24 cellular contexts compared by ENCODE assay signal in the genomic region with DNA sequence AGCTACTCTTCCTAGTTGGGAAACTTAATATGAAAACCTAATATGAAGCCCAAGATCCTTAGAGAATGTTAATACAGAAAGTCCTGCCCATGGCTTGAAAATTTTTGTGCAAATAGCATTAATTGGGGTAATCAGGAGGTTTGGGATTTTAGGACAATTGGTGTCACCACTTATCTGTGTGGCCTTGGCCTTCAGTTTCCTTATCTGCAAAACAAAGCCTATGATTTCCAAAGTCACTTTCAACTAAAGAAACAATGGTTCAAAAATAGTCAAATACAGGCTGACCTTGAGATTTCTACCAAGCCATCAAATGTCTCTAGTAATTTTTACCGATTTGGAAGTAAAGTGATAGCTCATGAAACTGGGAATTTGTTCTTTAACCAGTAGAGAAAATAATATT. TPM values are rescaled to one million over a fixed set of nuclear protein-coding genes. Genes with fewer than 3 reads are reported as not detected.
DNase-seq lines count a peak whose midpoint lies in the region; ATAC-seq and TF ChIP-seq lines count a peak whose summit lies in the region.
"Had no signal": no experiment of that assay in that cellular context is flagged by ENCODE, and none has a peak within 500 bp of the region (broad histone marks: within the 10 kb centered on the region; RNA-seq: fewer than 3 reads in every experiment).

No MANE protein-coding gene starts in this region.

- no peak overlapping the region for H3K4me3 ChIP-seq in HL-60 (replicated peaks; ENCODE audit: insufficient read depth, low read length)
- H3K4me3 ChIP-seq: esophagus squamous epithelium, lung, SJCRH30, vagina had no signal

- CTCF ChIA-PET in activated CD8-positive, alpha-beta memory T cell treated with anti-CD3 and anti-CD28 coated beads, Interleukin-2, amount 10 ng/mL, durations not matched to agents 7 days and 5 days (lab: Charles Lee) = interaction anchor here (2.1 to 14.0 kb wide), 4 partner anchors 78 to 138 kb away, joined by 5 to 167 read pairs (median 62); a partner anchor contains a TSS

- no peak for TF ChIP-seq CTCF in HL-60 (IDR thresholded peaks at IDR 0.05; ENCODE audit: insufficient read depth, low read length)
- no peak for TF ChIP-seq CTCF in natural killer cell (IDR thresholded peaks at IDR 0.05)

- H3K4me1 Mint-ChIP-seq in activated CD8-positive, alpha-beta memory T cell treated with anti-CD3 and anti-CD28 coated beads, Interleukin-2, amount 10 ng/mL, durations not matched to agents 7 days and 5 days = peaks cover 79% of the 10 kb centered on the region
- H3K4me1 Mint-ChIP-seq in activated T-helper 2 cell treated with anti-CD3 and anti-CD28 coated beads, Interferon-gamma antibody, Interleukin-2, Interleukin-4, amounts not matched to agents 10 μg/mL and 5 μg/mL and 100 μg/mL, durations not matched to agents 14 hours and 24 hours and 36 hours (ENCODE audit: low read depth) = peaks cover 78% of the 10 kb centered on the region
- peaks cover 68 to 75% of the 10 kb centered on the region in 2 donors for H3K4me1 Mint-ChIP-seq in natural killer cell

- no peaks in the 10 kb centered on the region for H3K36me3 Mint-ChIP-seq in activated CD8-positive, alpha-beta memory T cell treated with anti-CD3 and anti-CD28 coated beads, Interleukin-2, amount 10 ng/mL, durations not matched to agents 7 days and 5 days
- no peaks in the 10 kb centered on the region for H3K36me3 Mint-ChIP-seq in activated T-helper 2 cell treated with anti-CD3 and anti-CD28 coated beads, Interferon-gamma antibody, Interleukin-2, Interleukin-4, amounts not matched to agents 10 μg/mL and 5 μg/mL and 100 μg/mL, durations not matched to agents 14 hours and 24 hours and 36 hours (ENCODE audit: low read depth)
- H3K36me3 Mint-ChIP-seq in natural killer cell = no peaks in the 10 kb centered on the region

- no peaks in the 10 kb centered on the region for H3K9me3 Mint-ChIP-seq in activated CD8-positive, alpha-beta memory T cell treated with anti-CD3 and anti-CD28 coated beads, Interleukin-2, amount 10 ng/mL, durations not matched to agents 7 days and 5 days (ENCODE audit: low read depth)
- H3K9me3 Mint-ChIP-seq in activated T-helper 2 cell treated with anti-CD3 and anti-CD28 coated beads, Interferon-gamma antibody, Interleukin-2, Interleukin-4, amounts not matched to agents 10 μg/mL and 5 μg/mL and 100 μg/mL, durations not matched to agents 14 hours and 24 hours and 36 hours = no peaks in the 10 kb centered on the region
- H3K9me3 Mint-ChIP-seq in natural killer cell = peaks cover 0 to 3% of the 10 kb centered on the region in 2 donors
- H3K9me3 Mint-ChIP-seq: stimulated activated naive CD8-positive, alpha-beta T cell treated with anti-CD3 and anti-CD28 coated beads, Interleukin-15, amount 100 ng/mL, for 72 hours had no signal

- H3K27me3 Mint-ChIP-seq in activated CD8-positive, alpha-beta memory T cell treated with anti-CD3 and anti-CD28 coated beads, Interleukin-2, amount 10 ng/mL, durations not matched to agents 7 days and 5 days = no peaks in the 10 kb centered on the region
- H3K27me3 Mint-ChIP-seq in activated T-helper 2 cell treated with anti-CD3 and anti-CD28 coated beads, Interferon-gamma antibody, Interleukin-2, Interleukin-4, amounts not matched to agents 10 μg/mL and 5 μg/mL and 100 μg/mL, durations not matched to agents 14 hours and 24 hours and 36 hours (ENCODE audit: low read depth) = no peaks in the 10 kb centered on the region
- H3K27me3 Mint-ChIP-seq in natural killer cell (ENCODE audit: low read depth in 2 of 2) = peaks cover 0 to 10% of the 10 kb centered on the region in 2 donors
- H3K27me3 Mint-ChIP-seq: stimulated activated naive CD8-positive, alpha-beta T cell treated with anti-CD3 and anti-CD28 coated beads, Interleukin-15, amount 100 ng/mL, for 72 hours had no signal

- DNase-seq in activated CD8-positive, alpha-beta memory T cell treated with anti-CD3 and anti-CD28 coated beads, Interleukin-2, amount 10 ng/mL, durations not matched to agents 7 days and 5 days = no peak
- no peak for DNase-seq in activated CD8-positive, alpha-beta memory T cell treated with anti-CD3 and anti-CD28 coated beads for 24 hours
- DNase-seq in HL-60 (ENCODE audit: low read depth in 1 of 2, low spot score in 1 of 2) = no peak
- DNase-seq in activated T-helper 2 cell treated with anti-CD3 and anti-CD28 coated beads, Interferon-gamma antibody, Interleukin-2, Interleukin-4, amounts not matched to agents 10 μg/mL and 5 μg/mL and 100 μg/mL, durations not matched to agents 14 hours and 24 hours and 36 hours (ENCODE audit: low spot score) = no peak
- DNase-seq in natural killer cell = no peak
- DNase-seq in HK-2 (ENCODE audit: unreplicated experiment) = no peak
- DNase-seq in cerebellar cortex (ENCODE audit: low spot score) = no peak
- DNase-seq: ACHN; activated gamma-delta T cell treated with Interleukin-2 at 50 U/mL for 16 hours; brain microvascular endothelial cell; COR-L47; esophagus squamous epithelium; MM.1S; NCI-H1930; NCI-H524 treated with DMSO at 0.1 percent for 48 hours; OCI-M1; SJCRH30; stimulated activated naive CD8-positive, alpha-beta T cell treated with anti-CD3 and anti-CD28 coated beads, Interleukin-15, amount 100 ng/mL, for 72 hours had no signal

- intact Hi-C loops in activated T-helper 2 cell treated with anti-CD3 and anti-CD28 coated beads, Interferon-gamma antibody, Interleukin-2, Interleukin-4, amounts not matched to agents 10 μg/mL and 5 μg/mL and 100 μg/mL, durations not matched to agents 14 hours and 24 hours and 36 hours (cut with micrococcal nuclease) = no loop called here
- intact Hi-C loops in natural killer cell (cut with micrococcal nuclease) = loop anchor here (5.0 to 10.0 kb wide), 3 partner anchors 32 to 610 kb away; no protein-coding TSS in a partner anchor

- no peaks in the 10 kb centered on the region for H3K27me3 ChIP-seq in HL-60 (ENCODE audit: insufficient read depth, poor library complexity, severe bottlenecking)
- H3K27me3 ChIP-seq: brain microvascular endothelial cell, esophagus squamous epithelium, SJCRH30, vagina had no signal

- peak overlapping the region; percentile 97 for H3K27ac ChIP-seq in HL-60 (replicated peaks)
- H3K27ac ChIP-seq: brain microvascular endothelial cell, SJCRH30, vagina had no signal

- no peak overlapping the region for H3K4me3 Mint-ChIP-seq in activated CD8-positive, alpha-beta memory T cell treated with anti-CD3 and anti-CD28 coated beads, Interleukin-2, amount 10 ng/mL, durations not matched to agents 7 days and 5 days
- no peak overlapping the region for H3K4me3 Mint-ChIP-seq in activated T-helper 2 cell treated with anti-CD3 and anti-CD28 coated beads, Interferon-gamma antibody, Interleukin-2, Interleukin-4, amounts not matched to agents 10 μg/mL and 5 μg/mL and 100 μg/mL, durations not matched to agents 14 hours and 24 hours and 36 hours (ENCODE audit: low read depth)
- H3K4me3 Mint-ChIP-seq in natural killer cell = no peak overlapping the region
- H3K4me3 Mint-ChIP-seq: neural crest cell had no signal

- no peak for ATAC-seq in activated CD8-positive, alpha-beta memory T cell treated with anti-CD3 and anti-CD28 coated beads, Interleukin-2, amount 10 ng/mL, durations not matched to agents 7 days and 5 days
- ATAC-seq in natural killer cell = no peak
- no peak for ATAC-seq in GM18520 (IDR thresholded peaks at IDR 0.05; ENCODE audit: unreplicated experiment)
- ATAC-seq: stimulated activated naive CD8-positive, alpha-beta T cell treated with anti-CD3 and anti-CD28 coated beads, Interleukin-15, amount 100 ng/mL, for 72 hours had no signal

- peak overlapping the region; percentile 70 for H3K27ac Mint-ChIP-seq in activated CD8-positive, alpha-beta memory T cell treated with anti-CD3 and anti-CD28 coated beads, Interleukin-2, amount 10 ng/mL, durations not matched to agents 7 days and 5 days
- H3K27ac Mint-ChIP-seq in activated T-helper 2 cell treated with anti-CD3 and anti-CD28 coated beads, Interferon-gamma antibody, Interleukin-2, Interleukin-4, amounts not matched to agents 10 μg/mL and 5 μg/mL and 100 μg/mL, durations not matched to agents 14 hours and 24 hours and 36 hours = peak overlapping the region; percentile 60
- peak overlapping the region; percentile 90 to 99 for H3K27ac Mint-ChIP-seq in natural killer cell

RNA-seq across cellular contexts. Expression of a gene that starts 40.2 kb away (rescaled TPM):
- not detected for total RNA-seq in activated CD8-positive, alpha-beta memory T cell treated with anti-CD3 and anti-CD28 coated beads, Interleukin-2, amount 10 ng/mL, durations not matched to agents 7 days and 5 days
- total RNA-seq in activated T-helper 2 cell treated with anti-CD3 and anti-CD28 coated beads, Interferon-gamma antibody, Interleukin-2, Interleukin-4, amounts not matched to agents 10 μg/mL and 5 μg/mL and 100 μg/mL, durations not matched to agents 14 hours and 24 hours and 36 hours = not detected in 2 replicates
- not detected for total RNA-seq in natural killer cell
- total RNA-seq: esophagus squamous epithelium, G401, HT1080, vagina had no signal
